ENCODE assay signal across 17 cellular contexts in the genomic region with DNA sequence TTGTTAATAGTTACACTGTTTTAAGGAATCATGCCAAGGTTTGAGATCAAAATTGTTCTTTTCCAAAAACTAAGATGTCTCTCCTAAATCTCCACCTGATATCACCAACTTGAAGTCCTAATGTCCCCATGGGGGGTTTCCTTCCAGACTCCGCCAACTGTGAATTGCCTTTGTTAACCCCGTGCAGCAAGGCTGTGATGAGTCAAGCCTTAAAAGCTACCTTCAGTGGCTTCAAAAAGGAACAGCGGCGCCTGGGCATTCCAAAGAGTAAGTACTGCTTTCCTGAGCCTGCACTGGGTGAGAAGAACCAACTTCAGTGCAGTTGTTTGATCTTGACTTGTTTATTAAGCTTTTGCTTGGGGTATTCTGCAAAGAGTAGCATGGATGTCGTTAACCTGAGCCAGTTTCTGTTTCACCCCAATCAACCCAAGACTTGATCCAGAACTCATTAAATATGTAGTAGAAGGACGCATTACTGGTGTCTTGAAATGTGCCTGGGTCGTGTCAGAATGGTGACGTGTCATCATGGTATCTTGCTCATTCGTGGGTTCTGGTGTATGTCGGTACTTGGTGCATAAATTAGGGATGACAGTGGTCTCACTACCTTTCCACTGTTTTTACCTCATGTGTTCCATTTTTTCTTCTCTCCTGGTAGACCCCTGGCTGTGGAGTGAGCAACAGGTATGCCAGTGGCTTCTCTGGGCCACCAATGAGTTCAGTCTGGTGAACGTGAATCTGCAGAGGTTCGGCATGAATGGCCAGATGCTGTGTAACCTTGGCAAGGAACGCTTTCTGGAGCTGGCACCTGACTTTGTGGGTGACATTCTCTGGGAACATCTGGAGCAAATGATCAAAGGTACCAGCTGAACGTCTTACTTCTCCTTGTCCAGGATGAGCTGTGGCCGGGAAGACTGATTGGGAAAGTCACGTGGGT. TPM values are rescaled to one million over a fixed set of nuclear protein-coding genes. Genes with fewer than 3 reads are reported as not detected.
A peak's percentile ranks its signal among the peaks of the same experiment; 100 is the strongest.
DNase-seq lines count a peak whose midpoint lies in the region; ATAC-seq, FAIRE-seq and TF ChIP-seq lines count a peak whose summit lies in the region.
"Had no signal": no experiment of that assay in that cellular context is flagged by ENCODE, and none has a peak within 500 bp of the region (broad histone marks: within the 10 kb centered on the region; RNA-seq: fewer than 3 reads in every experiment).

No MANE protein-coding gene starts in this region.

- peaks cover 60 to 63% of the 10 kb centered on the region in 2 donors for H3K36me3 ChIP-seq in kidney (ENCODE audit: control insufficient read depth in 1 of 2, insufficient read depth in 2 of 2, low read length in 2 of 2)

- peaks cover 72% of the 10 kb centered on the region for H3K36me3 Mint-ChIP-seq in HFFc6 (ENCODE audit: low read depth)
- peaks cover 99% of the 10 kb centered on the region for H3K36me3 Mint-ChIP-seq in activated T-helper 17 cell treated with anti-CD3 and anti-CD28 coated beads, Interleukin-2, amount 50 U/mL, for 72 hours (ENCODE audit: low read depth)
- peaks cover 100% of the 10 kb centered on the region for H3K36me3 Mint-ChIP-seq in stimulated activated effector memory CD8-positive, alpha-beta T cell treated with anti-CD3 and anti-CD28 coated beads, Interleukin-12 subunit alpha, Interleukin-12 subunit beta, amount 100 ng/mL, for 72 hours
- peaks cover 28 to 53% of the 10 kb centered on the region in 2 donors for H3K36me3 Mint-ChIP-seq in stimulated activated naive B cell treated with anti-CD40 and anti-IgM and Interleukin-4, amounts not matched to agents 10 μg/mL and 1 μg/mL and 100 μg/mL, for 72 hours

- no peak for DNase-seq in HFFc6
- DNase-seq in kidney: no peak
- no peak for DNase-seq in stimulated activated effector memory CD8-positive, alpha-beta T cell treated with anti-CD3 and anti-CD28 coated beads, Interleukin-12 subunit alpha, Interleukin-12 subunit beta, amount 100 ng/mL, for 72 hours (ENCODE audit: low spot score in 2 of 2)
- DNase-seq in foreskin fibroblast: no peak
- DNase-seq in stimulated activated naive B cell treated with anti-CD40 and anti-IgM and Interleukin-4, amounts not matched to agents 10 μg/mL and 1 μg/mL and 100 μg/mL, for 72 hours: no peak
- DNase-seq: activated B cell treated with CpG ODN at 0.5 μM for 24 hours; activated CD8-positive, alpha-beta memory T cell treated with anti-CD3 and anti-CD28 coated beads, Interleukin-2, amount 50 U/mL, for 4 hours; GDM1; NCI-H2171 treated with DMSO at 0.1 percent for 48 hours; T-cell had no signal

- peaks cover 0 to 11% of the 10 kb centered on the region in 2 donors for H3K4me1 ChIP-seq in kidney (ENCODE audit: control insufficient read depth in 1 of 2, insufficient read depth in 1 of 2, low read depth in 1 of 2, low read length in 2 of 2)
- H3K4me1 ChIP-seq: parathyroid adenoma had no signal

- no peaks in the 10 kb centered on the region for H3K9me3 Mint-ChIP-seq in HFFc6
- no peaks in the 10 kb centered on the region for H3K9me3 Mint-ChIP-seq in activated T-helper 17 cell treated with anti-CD3 and anti-CD28 coated beads, Interleukin-2, amount 50 U/mL, for 72 hours
- H3K9me3 Mint-ChIP-seq in stimulated activated effector memory CD8-positive, alpha-beta T cell treated with anti-CD3 and anti-CD28 coated beads, Interleukin-12 subunit alpha, Interleukin-12 subunit beta, amount 100 ng/mL, for 72 hours: no peaks in the 10 kb centered on the region
- peaks cover 0 to 3% of the 10 kb centered on the region in 2 donors for H3K9me3 Mint-ChIP-seq in stimulated activated naive B cell treated with anti-CD40 and anti-IgM and Interleukin-4, amounts not matched to agents 10 μg/mL and 1 μg/mL and 100 μg/mL, for 72 hours
- H3K9me3 Mint-ChIP-seq: activated B cell treated with CpG ODN at 0.5 μM for 24 hours had no signal

- ATAC-seq in activated T-helper 17 cell treated with anti-CD3 and anti-CD28 coated beads, Interleukin-2, amount 50 U/mL, for 72 hours (replicated peaks): no peak
- peak; percentile 34 for ATAC-seq in stimulated activated effector memory CD8-positive, alpha-beta T cell treated with anti-CD3 and anti-CD28 coated beads, Interleukin-12 subunit alpha, Interleukin-12 subunit beta, amount 100 ng/mL, for 72 hours
- no peak for ATAC-seq in GM18868 (IDR thresholded peaks at IDR 0.05; ENCODE audit: unreplicated experiment)
- no peak for ATAC-seq in stimulated activated naive B cell treated with anti-CD40 and anti-IgM and Interleukin-4, amounts not matched to agents 10 μg/mL and 1 μg/mL and 100 μg/mL, for 72 hours (replicated peaks)
- ATAC-seq: T-cell had no signal

- no peaks in the 10 kb centered on the region for H3K9me3 ChIP-seq in kidney (ENCODE audit: control insufficient read depth in 1 of 2, low read length in 2 of 2)

- TF ChIP-seq CTCF in HFFc6 (IDR thresholded peaks at IDR 0.05) (no peak), kidney (IDR thresholded peaks at IDR 0.05; ENCODE audit: borderline replicate concordance, extremely low read depth, insufficient read depth) (no peak), foreskin fibroblast (IDR thresholded peaks at IDR 0.05; ENCODE audit: low read depth, low read length) (no peak)

- H3K4me3 ChIP-seq in kidney (ENCODE audit: low read length in 2 of 2): no peak overlapping the region
- H3K4me3 ChIP-seq in foreskin fibroblast (ENCODE audit: low read depth in 1 of 2, low read length in 2 of 2): no peak overlapping the region
- H3K4me3 ChIP-seq: BLaER1 treated with 17β-estradiol and CSF1 and Interleukin-3, amounts not matched to agents 10 nM and 100 nM had no signal

- intact Hi-C loops in kidney (cut with DNase I): no loop called here

- FAIRE-seq in kidney (lab: Jason Lieb, UNC): no peak
- FAIRE-seq: GM18507, H54 had no signal

- no peaks in the 10 kb centered on the region; the same call in 1 of the 2 replicates for H3K27me3 Mint-ChIP-seq in HFFc6 (ENCODE audit: insufficient read depth)
- no peaks in the 10 kb centered on the region for H3K27me3 Mint-ChIP-seq in activated T-helper 17 cell treated with anti-CD3 and anti-CD28 coated beads, Interleukin-2, amount 50 U/mL, for 72 hours
- H3K27me3 Mint-ChIP-seq in stimulated activated naive B cell treated with anti-CD40 and anti-IgM and Interleukin-4, amounts not matched to agents 10 μg/mL and 1 μg/mL and 100 μg/mL, for 72 hours: no peaks in the 10 kb centered on the region
- H3K27me3 Mint-ChIP-seq: activated B cell treated with CpG ODN at 0.5 μM for 24 hours, memory B cell, T-cell had no signal

- H3K4me1 Mint-ChIP-seq in HFFc6 (ENCODE audit: low read depth): peaks cover 85% of the 10 kb centered on the region
- H3K4me1 Mint-ChIP-seq in activated T-helper 17 cell treated with anti-CD3 and anti-CD28 coated beads, Interleukin-2, amount 50 U/mL, for 72 hours: peaks cover 18% of the 10 kb centered on the region
- H3K4me1 Mint-ChIP-seq in stimulated activated effector memory CD8-positive, alpha-beta T cell treated with anti-CD3 and anti-CD28 coated beads, Interleukin-12 subunit alpha, Interleukin-12 subunit beta, amount 100 ng/mL, for 72 hours: peaks cover 6% of the 10 kb centered on the region
- H3K4me1 Mint-ChIP-seq in stimulated activated naive B cell treated with anti-CD40 and anti-IgM and Interleukin-4, amounts not matched to agents 10 μg/mL and 1 μg/mL and 100 μg/mL, for 72 hours: peaks cover 0 to 1% of the 10 kb centered on the region in 2 donors
- H3K4me1 Mint-ChIP-seq: memory B cell had no signal

- H3K27ac ChIP-seq in kidney (ENCODE audit: low read depth in 2 of 2, low read length in 2 of 2): peak overlapping the region; percentile 14 to 35
- H3K27ac ChIP-seq: BLaER1 treated with 17β-estradiol and CSF1 and Interleukin-3, amounts not matched to agents 10 nM and 100 nM had no signal

- H3K4me3 Mint-ChIP-seq in HFFc6: peak overlapping the region; percentile 10; the same call in 1 of the 2 replicates
- no peak overlapping the region for H3K4me3 Mint-ChIP-seq in activated T-helper 17 cell treated with anti-CD3 and anti-CD28 coated beads, Interleukin-2, amount 50 U/mL, for 72 hours
- H3K4me3 Mint-ChIP-seq in stimulated activated effector memory CD8-positive, alpha-beta T cell treated with anti-CD3 and anti-CD28 coated beads, Interleukin-12 subunit alpha, Interleukin-12 subunit beta, amount 100 ng/mL, for 72 hours: no peak overlapping the region
- no peak overlapping the region for H3K4me3 Mint-ChIP-seq in stimulated activated naive B cell treated with anti-CD40 and anti-IgM and Interleukin-4, amounts not matched to agents 10 μg/mL and 1 μg/mL and 100 μg/mL, for 72 hours
- H3K4me3 Mint-ChIP-seq: activated B cell treated with CpG ODN at 0.5 μM for 24 hours, memory B cell, T-cell had no signal

- H3K27ac Mint-ChIP-seq in HFFc6: peak overlapping the region; percentile 72
- peak overlapping the region; percentile 28 for H3K27ac Mint-ChIP-seq in activated T-helper 17 cell treated with anti-CD3 and anti-CD28 coated beads, Interleukin-2, amount 50 U/mL, for 72 hours
- H3K27ac Mint-ChIP-seq in stimulated activated effector memory CD8-positive, alpha-beta T cell treated with anti-CD3 and anti-CD28 coated beads, Interleukin-12 subunit alpha, Interleukin-12 subunit beta, amount 100 ng/mL, for 72 hours: no peak overlapping the region
- no peak overlapping the region for H3K27ac Mint-ChIP-seq in stimulated activated naive B cell treated with anti-CD40 and anti-IgM and Interleukin-4, amounts not matched to agents 10 μg/mL and 1 μg/mL and 100 μg/mL, for 72 hours
- H3K27ac Mint-ChIP-seq: activated B cell treated with CpG ODN at 0.5 μM for 24 hours, memory B cell, T-cell had no signal

- H3K9ac ChIP-seq in kidney (ENCODE audit: low read length in 2 of 2): no peak overlapping the region
- H3K9ac ChIP-seq: BLaER1 treated with 17β-estradiol and CSF1 and Interleukin-3, amounts not matched to agents 10 nM and 100 nM; parathyroid adenoma had no signal

RNA-seq across cellular contexts. Expression of gene ETS2, which starts 8.7 kb away (rescaled TPM):
- total RNA-seq in HFFc6 (2021; fragmentation: NEBNext Ultra II Directional; extraction: Animal tissue kit (Norgen Biotek cat#: 25700)): 10 to 100 TPM; 23.2 to 33.3 (median 29.0) TPM
- total RNA-seq in activated T-helper 17 cell treated with anti-CD3 and anti-CD28 coated beads, Interleukin-2, amount 50 U/mL, for 72 hours: 10 to 100 TPM; 20.5 to 41.9 TPM
- 178 TPM for total RNA-seq in kidney
- polyA plus RNA-seq in kidney (ENCODE audit: insufficient read depth, low read depth, low replicate concordance): 43.1 TPM

Comparison
In these comparisons a context has a peak if more than half of its experiments do, and no peak if none do; other contexts are left out.
1. H3K27ac Mint-ChIP-seq: peak in HFFc6 (single experiment) and activated T-helper 17 cell treated with anti-CD3 and anti-CD28 coated beads, Interleukin-2, amount 50 U/mL, for 72 hours (single experiment); none in stimulated activated effector memory CD8-positive, alpha-beta T cell treated with anti-CD3 and anti-CD28 coated beads, Interleukin-12 subunit alpha, Interleukin-12 subunit beta, amount 100 ng/mL, for 72 hours (single experiment) and stimulated activated naive B cell treated with anti-CD40 and anti-IgM and Interleukin-4, amounts not matched to agents 10 μg/mL and 1 μg/mL and 100 μg/mL, for 72 hours (single experiment).